ENCODE assay signal across 1 cellular context in genomic region chr7:73978681-73979563, GRCh38.
A peak's percentile ranks its signal among the peaks of the same experiment; 100 is the strongest.
TF ChIP-seq lines count a peak whose summit lies in the region.

No MANE protein-coding gene starts in this region.

TF ChIP-seq in HepG2, 621 proteins besides CTCF, POLR2A, EP300 and RAD21 (continued from another document and continues in another):
- TF ChIP-seq ZNF142 (CRISPR knock-in tag; IDR thresholded peaks at IDR 0.05), result 0 out of 2 replicates have a peak, but pooled peaks have one; percentile 34
- TF ChIP-seq ZFP91 (CRISPR knock-in tag; IDR thresholded peaks at IDR 0.05; ENCODE audit: borderline replicate concordance), result peak; percentile 61
- no peak for TF ChIP-seq ZFP82 (CRISPR knock-in tag; IDR thresholded peaks at IDR 0.05; ENCODE audit: borderline replicate concordance)
- no peak for TF ChIP-seq NFATC3 (CRISPR knock-in tag; IDR thresholded peaks at IDR 0.05)
- TF ChIP-seq MEIS2 (CRISPR knock-in tag; IDR thresholded peaks at IDR 0.05), result no peak
- peak; percentile 89; the same call in 1 of the 2 replicates for TF ChIP-seq ZNF331 (CRISPR knock-in tag; IDR thresholded peaks at IDR 0.05)
- no peak for TF ChIP-seq ZNF557 (CRISPR knock-in tag; IDR thresholded peaks at IDR 0.05)
- TF ChIP-seq TMF1 (CRISPR knock-in tag; IDR thresholded peaks at IDR 0.05; ENCODE audit: low read depth), result no peak
- TF ChIP-seq SRSF9 (IDR thresholded peaks at IDR 0.05; ENCODE audit: borderline replicate concordance, insufficient read depth, low read depth, low read length, poor library complexity, severe bottlenecking), result no peak
- TF ChIP-seq ZNF101 (CRISPR knock-in tag; IDR thresholded peaks at IDR 0.05; ENCODE audit: borderline replicate concordance, low read depth), result no peak
- no peak for TF ChIP-seq SALL2 (CRISPR knock-in tag; IDR thresholded peaks at IDR 0.05)
- no peak for TF ChIP-seq HNRNPK (IDR thresholded peaks at IDR 0.05; ENCODE audit: low read depth, low read length, poor library complexity, severe bottlenecking)
- TF ChIP-seq NR2F1 (CRISPR knock-in tag; IDR thresholded peaks at IDR 0.05), result peak in 1 of 2 experiments; percentile 42; a peak in 1 of 4 replicates
- no peak for TF ChIP-seq DDIT3 (CRISPR knock-in tag; IDR thresholded peaks at IDR 0.05)
- no peak for TF ChIP-seq THYN1 (CRISPR knock-in tag; IDR thresholded peaks at IDR 0.05; ENCODE audit: borderline replicate concordance, low read depth)
- no peak for TF ChIP-seq ZXDC (CRISPR knock-in tag; IDR thresholded peaks at IDR 0.05)
- TF ChIP-seq ZBTB34 (CRISPR knock-in tag; IDR thresholded peaks at IDR 0.05), result no peak
- no peak for TF ChIP-seq RFX1 (IDR thresholded peaks at IDR 0.05)
- no peak for TF ChIP-seq ZNF296 (CRISPR knock-in tag; conservative IDR thresholded peaks at IDR 0.05)
- TF ChIP-seq SATB2 (CRISPR knock-in tag; IDR thresholded peaks at IDR 0.05), result no peak
- peak; percentile 68 for TF ChIP-seq DMAP1 (CRISPR knock-in tag; IDR thresholded peaks at IDR 0.05)
- TF ChIP-seq ZFP41 (CRISPR knock-in tag; IDR thresholded peaks at IDR 0.05; ENCODE audit: borderline replicate concordance), result no peak
- no peak for TF ChIP-seq ZNF800 (CRISPR knock-in tag; IDR thresholded peaks at IDR 0.05)
- no peak for TF ChIP-seq ZFYVE20 (CRISPR knock-in tag; IDR thresholded peaks at IDR 0.05; ENCODE audit: borderline replicate concordance, low read depth)
- TF ChIP-seq SIX4 (CRISPR knock-in tag; IDR thresholded peaks at IDR 0.05), result no peak
- no peak for TF ChIP-seq SIN3A (IDR thresholded peaks at IDR 0.05; ENCODE audit: borderline replicate concordance, low read depth, low read length)
- peak; percentile 79; the same call in 1 of the 2 replicates for TF ChIP-seq ZMYM3 (CRISPR knock-in tag; IDR thresholded peaks at IDR 0.05)
- no peak for TF ChIP-seq PRMT3 (CRISPR knock-in tag; IDR thresholded peaks at IDR 0.05; ENCODE audit: borderline replicate concordance, low read depth)
- no peak for TF ChIP-seq KMT2B (CRISPR knock-in tag; IDR thresholded peaks at IDR 0.05)
- TF ChIP-seq ZBTB20 (CRISPR knock-in tag; IDR thresholded peaks at IDR 0.05; ENCODE audit: borderline replicate concordance, low read depth), result no peak
- TF ChIP-seq MTA1 (CRISPR knock-in tag; IDR thresholded peaks at IDR 0.05; ENCODE audit: borderline replicate concordance), result no peak
- no peak for TF ChIP-seq ATF5 (CRISPR knock-in tag; IDR thresholded peaks at IDR 0.05; ENCODE audit: low read depth)
- no peak for TF ChIP-seq NR1H2 (CRISPR knock-in tag; IDR thresholded peaks at IDR 0.05; ENCODE audit: borderline replicate concordance, low read depth)
- TF ChIP-seq SOX13 (IDR thresholded peaks at IDR 0.05), result no peak
- peak in 1 of 2 experiments; percentile 39; a peak in 1 of 4 replicates for TF ChIP-seq SOX13 (CRISPR knock-in tag; conservative IDR thresholded peaks at IDR 0.05 in 1 of 2, IDR thresholded peaks at IDR 0.05 in 1 of 2)
- TF ChIP-seq REL (CRISPR knock-in tag; conservative IDR thresholded peaks at IDR 0.05), result no peak
- 0 out of 2 replicates have a peak, but pooled peaks have one; percentile 23 for TF ChIP-seq ZSCAN21 (CRISPR knock-in tag; IDR thresholded peaks at IDR 0.05; ENCODE audit: borderline replicate concordance)
- no peak for TF ChIP-seq CREBL2 (CRISPR knock-in tag; IDR thresholded peaks at IDR 0.05; ENCODE audit: borderline replicate concordance)
- no peak for TF ChIP-seq HNRNPL (IDR thresholded peaks at IDR 0.05; ENCODE audit: low read depth, low read length)
- TF ChIP-seq FUBP1 (CRISPR knock-in tag; IDR thresholded peaks at IDR 0.05; ENCODE audit: borderline replicate concordance), result no peak
- TF ChIP-seq ZBTB10 (CRISPR knock-in tag; IDR thresholded peaks at IDR 0.05; ENCODE audit: borderline replicate concordance), result no peak
- TF ChIP-seq ZC3H4 (CRISPR knock-in tag; IDR thresholded peaks at IDR 0.05; ENCODE audit: borderline replicate concordance), result no peak
- TF ChIP-seq SMC3 (IDR thresholded peaks at IDR 0.05; ENCODE audit: low read length), result peak; percentile 36; the same call in 1 of the 2 replicates
- TF ChIP-seq SRF (IDR thresholded peaks at IDR 0.05; ENCODE audit: low read depth, low read length), result no peak
